In genomic region chr17:72390675-72391501, GRCh38 we compare ENCODE assay signal across 19 cellular contexts.
DNase-seq lines count a peak whose midpoint lies in the region; ATAC-seq and TF ChIP-seq lines count a peak whose summit lies in the region.
"Had no signal": no experiment of that assay in that cellular context is flagged by ENCODE, and none has a peak within 500 bp of the region (broad histone marks: within the 10 kb centered on the region; RNA-seq: fewer than 3 reads in every experiment).

No MANE protein-coding gene starts in this region.

- no peak overlapping the region for H3K4me3 Mint-ChIP-seq in MCF 10A (ENCODE audit: unreplicated experiment)
- H3K4me3 Mint-ChIP-seq: nephron; stimulated activated naive B cell treated with anti-CD40 and anti-IgM and Interleukin-4, amounts not matched to agents 10 μg/mL and 1 μg/mL and 100 μg/mL, for 72 hours had no signal

- H3K9me3 ChIP-seq in breast epithelium (no peaks in the 10 kb centered on the region), SJSA1 (replicated peaks) (no peaks in the 10 kb centered on the region), fibroblast of lung (ENCODE audit: control insufficient read depth, insufficient read depth, low read depth, low read length) (no peaks in the 10 kb centered on the region), thyroid gland (no peaks in the 10 kb centered on the region)
- H3K9me3 ChIP-seq: Peyer's patch had no signal

- H3K36me3 Mint-ChIP-seq in MCF 10A (ENCODE audit: insufficient read depth, unreplicated experiment), result peaks cover 29% of the 10 kb centered on the region
- H3K36me3 Mint-ChIP-seq: stimulated activated naive B cell treated with anti-CD40 and anti-IgM and Interleukin-4, amounts not matched to agents 10 μg/mL and 1 μg/mL and 100 μg/mL, for 72 hours had no signal

- no peak overlapping the region for H3K9ac ChIP-seq in fibroblast of lung (ENCODE audit: insufficient read depth, low read length)

- DNase-seq in MCF 10A (ENCODE audit: unreplicated experiment), result peak; percentile 42
- DNase-seq in breast epithelium (ENCODE audit: low spot score in 2 of 2), result no peak
- DNase-seq in SJSA1 (ENCODE audit: low read depth in 1 of 2, low spot score in 2 of 2), result peak in 1 of 2 experiments; percentile 78
- peak in 1 of 2 donors; percentile 84 for DNase-seq in fibroblast of lung (ENCODE audit: low read depth in 2 of 2)
- no peak for DNase-seq in thyroid gland
- no peak for DNase-seq in DMS79 treated with DMSO at 0.1 percent for 48 hours (lab: John Stamatoyannopoulos, UW)
- no peak for DNase-seq in activated CD4-positive, alpha-beta T cell treated with anti-CD3 and anti-CD28 coated beads for 1 hour
- DNase-seq: activated CD4-positive, alpha-beta T cell treated with anti-CD3 and anti-CD28 coated beads, Interleukin-2, amount 50 U/mL, for 1 hour; activated T-cell treated with anti-CD3 and anti-CD28 coated beads, Interleukin-2, amount 50 U/mL, for 48 hours; NCI-H187; NCI-H526 treated with DMSO at 0.1 percent for 48 hours; Peyer's patch; right cardiac atrium; stimulated activated naive B cell treated with anti-CD40 and anti-IgM and Interleukin-4, amounts not matched to agents 10 μg/mL and 1 μg/mL and 100 μg/mL, for 72 hours; T-helper 2 cell had no signal

- no peak for TF ChIP-seq POLR2A in breast epithelium (IDR thresholded peaks at IDR 0.05)
- no peak for TF ChIP-seq POLR2A in thyroid gland (IDR thresholded peaks at IDR 0.05)

- H3K27me3 ChIP-seq in breast epithelium, result no peaks in the 10 kb centered on the region
- no peaks in the 10 kb centered on the region for H3K27me3 ChIP-seq in SJSA1 (replicated peaks)
- no peaks in the 10 kb centered on the region for H3K27me3 ChIP-seq in fibroblast of lung (ENCODE audit: control insufficient read depth, insufficient read depth, low read length)
- no peaks in the 10 kb centered on the region for H3K27me3 ChIP-seq in thyroid gland
- H3K27me3 ChIP-seq: Peyer's patch had no signal

- no peaks in the 10 kb centered on the region for H3K36me3 ChIP-seq in breast epithelium
- no peaks in the 10 kb centered on the region for H3K36me3 ChIP-seq in SJSA1
- no peaks in the 10 kb centered on the region for H3K36me3 ChIP-seq in fibroblast of lung (ENCODE audit: control insufficient read depth, insufficient read depth, low read length)
- no peaks in the 10 kb centered on the region for H3K36me3 ChIP-seq in thyroid gland
- H3K36me3 ChIP-seq: Peyer's patch had no signal

- peaks cover 65% of the 10 kb centered on the region for H3K4me1 Mint-ChIP-seq in MCF 10A (ENCODE audit: insufficient read depth, unreplicated experiment)
- H3K4me1 Mint-ChIP-seq: stimulated activated naive B cell treated with anti-CD40 and anti-IgM and Interleukin-4, amounts not matched to agents 10 μg/mL and 1 μg/mL and 100 μg/mL, for 72 hours had no signal

- no peak overlapping the region for H3K27ac Mint-ChIP-seq in MCF 10A (ENCODE audit: low read depth, unreplicated experiment)
- H3K27ac Mint-ChIP-seq: nephron; stimulated activated naive B cell treated with anti-CD40 and anti-IgM and Interleukin-4, amounts not matched to agents 10 μg/mL and 1 μg/mL and 100 μg/mL, for 72 hours had no signal

- intact Hi-C loops in MCF 10A (cut with micrococcal nuclease), result no loop called here
- intact Hi-C loops in breast epithelium (cut with DNase I; ENCODE audit: low total_unique reads), result no loop called here
- intact Hi-C loops in thyroid gland (cut with DNase I), result no loop called here

- WGBS in thyroid gland, 2 donors, result 84 to 86% methylated on average over 3 of the region's 3 CpGs

- no peak overlapping the region for H3K4me2 ChIP-seq in fibroblast of lung (ENCODE audit: extremely low read depth, insufficient read depth, low read length)

- no peaks in the 10 kb centered on the region for H3K79me2 ChIP-seq in fibroblast of lung (ENCODE audit: control insufficient read depth, insufficient read depth, low read length)

- no peak overlapping the region for H2AFZ ChIP-seq in fibroblast of lung (ENCODE audit: low read length)

- ATAC-seq in GM19467 (IDR thresholded peaks at IDR 0.05; ENCODE audit: unreplicated experiment), result no peak
- ATAC-seq: right cardiac atrium; stimulated activated naive B cell treated with anti-CD40 and anti-IgM and Interleukin-4, amounts not matched to agents 10 μg/mL and 1 μg/mL and 100 μg/mL, for 72 hours had no signal

- POLR2A ChIA-PET in MCF 10A (lab: Yijun Ruan, JAX), result no interaction called here

- no peaks in the 10 kb centered on the region for H3K9me3 Mint-ChIP-seq in MCF 10A (ENCODE audit: unreplicated experiment)

- H4K20me1 ChIP-seq in fibroblast of lung (ENCODE audit: control insufficient read depth, extremely low read depth, insufficient read depth, low read length), result no peaks in the 10 kb centered on the region

- no peak overlapping the region for H3K27ac ChIP-seq in breast epithelium
- peak overlapping the region; percentile 84 for H3K27ac ChIP-seq in SJSA1
- peak overlapping the region; percentile 89 for H3K27ac ChIP-seq in fibroblast of lung (ENCODE audit: insufficient read depth, low read length)
- H3K27ac ChIP-seq in thyroid gland, result peak overlapping the region in 2 of 3 donors; percentile 29 to 75
- H3K27ac ChIP-seq: 22Rv1, coronary artery, Peyer's patch had no signal

- BruUV-seq in MCF 10A (replicated peaks; lab: Mats Ljungman, UMichigan), result no TSS peak

- TF ChIP-seq CTCF in MCF 10A (IDR thresholded peaks at IDR 0.05; ENCODE audit: unreplicated experiment) (no peak), breast epithelium (IDR thresholded peaks at IDR 0.05) (no peak), fibroblast of lung (conservative IDR thresholded peaks at IDR 0.05 in 1 of 2, IDR thresholded peaks at IDR 0.05 in 1 of 2; ENCODE audit: low read depth in 1 of 2, low read length in 2 of 2) (no peak), thyroid gland (IDR thresholded peaks at IDR 0.05) (no peak)

- no peak overlapping the region for H3K4me3 ChIP-seq in breast epithelium
- no peak overlapping the region for H3K4me3 ChIP-seq in SJSA1
- no peak overlapping the region for H3K4me3 ChIP-seq in fibroblast of lung (replicated peaks in 1 of 4; ENCODE audit: control extremely low read depth in 1 of 4, insufficient read depth in 1 of 4, low read depth in 3 of 4, low read length in 4 of 4)
- no peak overlapping the region for H3K4me3 ChIP-seq in thyroid gland (replicated peaks in 1 of 3)
- H3K4me3 ChIP-seq: coronary artery, Peyer's patch had no signal

- H3K27me3 Mint-ChIP-seq in MCF 10A (ENCODE audit: insufficient read depth, unreplicated experiment), result no peaks in the 10 kb centered on the region
- H3K27me3 Mint-ChIP-seq: stimulated activated naive B cell treated with anti-CD40 and anti-IgM and Interleukin-4, amounts not matched to agents 10 μg/mL and 1 μg/mL and 100 μg/mL, for 72 hours had no signal

- no peaks in the 10 kb centered on the region for H3K4me1 ChIP-seq in breast epithelium
- H3K4me1 ChIP-seq in SJSA1 (replicated peaks), result peaks cover 95% of the 10 kb centered on the region
- peaks cover 46% of the 10 kb centered on the region for H3K4me1 ChIP-seq in fibroblast of lung (ENCODE audit: control insufficient read depth, extremely low read depth, insufficient read depth, low read length)
- peaks cover 34 to 54% of the 10 kb centered on the region in 2 donors for H3K4me1 ChIP-seq in thyroid gland
- H3K4me1 ChIP-seq: Peyer's patch had no signal

- CTCF ChIA-PET in MCF 10A (lab: Yijun Ruan, JAX), result interaction anchor here (1.3 kb wide), 1 partner anchor 917 kb away, joined by 3 read pairs; no protein-coding TSS in a partner anchor

Comparison
In these comparisons a context has a peak if more than half of its experiments do, and no peak if none do; other contexts are left out.
1. H3K27ac ChIP-seq: peak in SJSA1 (single experiment), fibroblast of lung (single experiment) and thyroid gland (2 of 3); none in breast epithelium (0 of 2).